8 cellular contexts compared by ENCODE assay signal in genomic region chr17:75720656-75721462, GRCh38. TPM values are rescaled to one million over a fixed set of nuclear protein-coding genes. Genes with fewer than 3 reads are reported as not detected.
DNase-seq lines count a peak whose midpoint lies in the region; ATAC-seq, FAIRE-seq and TF ChIP-seq lines count a peak whose summit lies in the region.

Gene ITGB4 (plus strand): TSS chr17:75721459. CDS start chr17:75724704, 3,245 bp downstream.

- H3K9me3 Mint-ChIP-seq in activated naive CD4-positive, alpha-beta T cell treated with anti-CD3 and anti-CD28 coated beads for 36 hours, result no peaks in the 10 kb centered on the region

- H3K79me2 ChIP-seq in PC-9 (ENCODE audit: low read depth), result peaks cover 42% of the 10 kb centered on the region
- H3K79me2 ChIP-seq in Karpas-422 (ENCODE audit: low read length), result no peaks in the 10 kb centered on the region

- peaks cover 2% of the 10 kb centered on the region for H3K4me1 Mint-ChIP-seq in activated naive CD4-positive, alpha-beta T cell treated with anti-CD3 and anti-CD28 coated beads for 36 hours (ENCODE audit: low read depth)

- no peaks in the 10 kb centered on the region for H3K36me3 Mint-ChIP-seq in activated naive CD4-positive, alpha-beta T cell treated with anti-CD3 and anti-CD28 coated beads for 36 hours (ENCODE audit: low read depth)

- TF ChIP-seq CTCF in PC-9 (conservative IDR thresholded peaks at IDR 0.05), result no peak
- TF ChIP-seq CTCF in left ventricle myocardium inferior (IDR thresholded peaks at IDR 0.05; ENCODE audit: borderline replicate concordance), result no peak

- peak within 1 kb of the TSS; percentile 67 for H3K4me3 Mint-ChIP-seq in activated naive CD4-positive, alpha-beta T cell treated with anti-CD3 and anti-CD28 coated beads for 36 hours

- no peak for ATAC-seq in HG02763 (IDR thresholded peaks at IDR 0.05; ENCODE audit: unreplicated experiment)

- CTCF ChIA-PET in PC-9 (lab: Charles Lee), result interaction anchor here (0.7 to 2.5 kb wide), 6 partner anchors 14 to 75 kb away, joined by 3 to 9 read pairs (median 4); a partner anchor contains a TSS
- CTCF ChIA-PET in activated naive CD4-positive, alpha-beta T cell treated with anti-CD3 and anti-CD28 coated beads for 36 hours (lab: Charles Lee), result interaction anchor here (0.7 to 1.2 kb wide), 5 partner anchors 27 to 67 kb away, joined by 3 to 10 read pairs (median 5); no protein-coding TSS in a partner anchor

- H3K4me2 ChIP-seq in PC-9 (peak within 1 kb of the TSS; percentile 97), Karpas-422 (ENCODE audit: low read depth, low read length, poor library complexity, severe bottlenecking) (no peak within 1 kb of the TSS)

- FAIRE-seq in GM19239 (lab: Jason Lieb, UNC) (no peak), urothelium cell line (lab: Jason Lieb, UNC) (peak; percentile 5)

- H3K4me1 ChIP-seq in PC-9 (replicated peaks; ENCODE audit: insufficient read depth), result peaks cover 28% of the 10 kb centered on the region
- peaks cover 28% of the 10 kb centered on the region for H3K4me1 ChIP-seq in left ventricle myocardium inferior
- no peaks in the 10 kb centered on the region for H3K4me1 ChIP-seq in Karpas-422 (ENCODE audit: low read length)

- H3K4me3 ChIP-seq in PC-9 (peak within 1 kb of the TSS; percentile 96), left ventricle myocardium inferior (peak within 1 kb of the TSS; percentile 70), Karpas-422 (ENCODE audit: low read length) (no peak within 1 kb of the TSS)

- H3K27ac ChIP-seq in PC-9 (peak within 1 kb of the TSS; percentile 38), left ventricle myocardium inferior (replicated peaks) (peak within 1 kb of the TSS; percentile 88), Karpas-422 (ENCODE audit: low read length) (no peak within 1 kb of the TSS)

- H2AFZ ChIP-seq in PC-9 (peak within 1 kb of the TSS; percentile 90), Karpas-422 (ENCODE audit: low read length) (no peak within 1 kb of the TSS)

- peaks cover 13% of the 10 kb centered on the region for H3K36me3 ChIP-seq in PC-9 (ENCODE audit: low read depth)
- peaks cover 6% of the 10 kb centered on the region for H3K36me3 ChIP-seq in left ventricle myocardium inferior
- H3K36me3 ChIP-seq in Karpas-422 (ENCODE audit: insufficient read depth, low read length), result no peaks in the 10 kb centered on the region

- H3K9me2 ChIP-seq in PC-9 (ENCODE audit: insufficient read depth) (no peaks in the 10 kb centered on the region), Karpas-422 (replicated peaks; ENCODE audit: insufficient read depth, low read length) (no peaks in the 10 kb centered on the region)

- peaks cover 31% of the 10 kb centered on the region for H3F3A ChIP-seq in PC-9 (ENCODE audit: insufficient read depth, low read depth)

- H3K27ac Mint-ChIP-seq in activated naive CD4-positive, alpha-beta T cell treated with anti-CD3 and anti-CD28 coated beads for 36 hours, result no peak within 1 kb of the TSS

- H3K27me3 Mint-ChIP-seq in activated naive CD4-positive, alpha-beta T cell treated with anti-CD3 and anti-CD28 coated beads for 36 hours (ENCODE audit: low read depth), result peaks cover 6% of the 10 kb centered on the region

- POLR2A ChIA-PET in PC-9 (lab: Charles Lee; ENCODE audit: unreplicated experiment), result interaction anchor here (0.5 to 1.9 kb wide), 14 partner anchors 14 to 649 kb away, joined by 3 to 17 read pairs (median 4); partner anchors contain the start of gene SMIM5

- intact Hi-C loops in PC-9 (cut with micrococcal nuclease; ENCODE audit: unreplicated experiment) (no loop called here), left ventricle myocardium inferior (cut with micrococcal nuclease) (no loop called here)
- intact Hi-C loops in activated naive CD4-positive, alpha-beta T cell treated with anti-CD3 and anti-CD28 coated beads for 36 hours (cut with micrococcal nuclease), result loop anchor here (5.0 kb wide), 1 partner anchor 34 kb away; no protein-coding TSS in a partner anchor

- no peaks in the 10 kb centered on the region for H3K9me3 ChIP-seq in PC-9 (ENCODE audit: insufficient read depth, low read depth)
- no peaks in the 10 kb centered on the region for H3K9me3 ChIP-seq in left ventricle myocardium inferior (replicated peaks)
- no peaks in the 10 kb centered on the region for H3K9me3 ChIP-seq in Karpas-422 (ENCODE audit: low read length)

- peaks cover 23% of the 10 kb centered on the region for H4K20me1 ChIP-seq in PC-9 (ENCODE audit: insufficient read depth)
- H4K20me1 ChIP-seq in Karpas-422 (ENCODE audit: insufficient read depth, low read depth, low read length), result no peaks in the 10 kb centered on the region

- no peak within 1 kb of the TSS for H3K9ac ChIP-seq in Karpas-422 (ENCODE audit: low read length)

- DNase-seq in GM19239 (ENCODE audit: insufficient read length, low spot score), result peak; percentile 71
- DNase-seq in PC-9, result peak; percentile 80 to 95
- peak; percentile 68 for DNase-seq in activated naive CD4-positive, alpha-beta T cell treated with anti-CD3 and anti-CD28 coated beads for 36 hours
- DNase-seq in left ventricle myocardium inferior, result peak; percentile 43
- DNase-seq in renal cortical epithelial cell (ENCODE audit: low read depth), result peak; percentile 32
- peak; percentile 93 for DNase-seq in urothelium cell line (ENCODE audit: low spot score)
- DNase-seq in Karpas-422, result no peak

- TSS peak; percentile 12 for BruUV-seq in PC-9 (replicated peaks; lab: Mats Ljungman, UMichigan)

- no peaks in the 10 kb centered on the region for H3K27me3 ChIP-seq in PC-9 (ENCODE audit: insufficient read depth, low read depth)
- H3K27me3 ChIP-seq in left ventricle myocardium inferior (ENCODE audit: low read depth), result peaks cover 36% of the 10 kb centered on the region
- no peaks in the 10 kb centered on the region for H3K27me3 ChIP-seq in Karpas-422 (ENCODE audit: low read length)

RNA-seq across cellular contexts. Expression of gene ITGB4, which starts in this region (rescaled TPM):
- total RNA-seq in PC-9 (2021) (448 and 461 TPM in 2 replicates), left ventricle myocardium inferior (10.6 TPM), renal cortical epithelial cell (76.9 and 82.5 TPM in 2 replicates)
- total RNA-seq in activated naive CD4-positive, alpha-beta T cell treated with anti-CD3 and anti-CD28 coated beads for 36 hours, result 1 to 10 TPM in 1 of 2 experiments, under 1 TPM in 1; 0.83 to 1.0 TPM
- 0.11 and 0.19 TPM in 2 replicates for total RNA-seq in Karpas-422 (2014; rRNA removed; shearing (Covaris generic); ENCODE audit: low replicate concordance)
